ENCODE assay signal across 9 cellular contexts in the genomic region with DNA sequence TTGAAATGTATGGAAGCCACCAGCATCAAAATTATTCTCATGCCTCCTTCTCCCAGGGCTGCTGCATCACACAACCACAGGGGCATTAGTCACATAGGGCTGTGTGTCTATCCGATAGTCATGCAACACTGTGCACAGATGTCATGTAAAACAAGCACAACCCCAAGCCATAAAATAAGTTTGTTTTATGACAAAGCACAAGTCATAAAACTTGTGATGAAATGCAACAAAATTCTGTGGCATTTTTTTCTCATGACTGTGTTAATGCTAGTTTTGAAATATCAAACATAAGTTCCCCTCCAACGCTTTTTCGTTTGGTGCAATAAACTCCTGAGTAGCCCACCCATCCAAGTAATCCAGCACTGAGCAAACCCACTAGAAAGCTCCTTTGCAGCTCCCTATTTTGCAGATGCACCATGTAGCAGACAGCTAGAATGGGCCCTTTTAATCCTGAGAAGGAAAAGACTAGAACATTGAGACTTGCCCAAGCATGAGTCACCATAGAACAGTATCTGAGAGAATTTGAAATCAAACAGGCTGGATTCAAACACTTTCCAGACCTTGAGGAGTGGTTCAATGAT.
DNase-seq lines count a peak whose midpoint lies in the region.
"Had no signal": no experiment of that assay in that cellular context is flagged by ENCODE, and none has a peak within 500 bp of the region (broad histone marks: within the 10 kb centered on the region; RNA-seq: fewer than 3 reads in every experiment).

No MANE protein-coding gene starts in this region.

- peak; percentile 82 for DNase-seq in A172 (ENCODE audit: low spot score)
- peak; percentile 10 for DNase-seq in HT-29 (ENCODE audit: low spot score)
- DNase-seq in amniotic epithelial cell (ENCODE audit: low read depth) = peak; percentile 88
- peak; percentile 82 for DNase-seq in iris pigment epithelial cell (ENCODE audit: low read depth)
- DNase-seq in activated CD8-positive, alpha-beta memory T cell treated with anti-CD3 and anti-CD28 coated beads for 24 hours = no peak
- DNase-seq in Kasumi-1 (lab: John Stamatoyannopoulos, UW) = no peak
- no peak for DNase-seq in DMS153 treated with DMSO at 0.1 percent for 48 hours (lab: John Stamatoyannopoulos, UW; ENCODE audit: unreplicated experiment)
- DNase-seq in T-helper 1 cell = no peak
- DNase-seq: SJCRH30 had no signal

Comparison
In these comparisons a context has a peak if more than half of its experiments do, and no peak if none do; other contexts are left out.
1. DNase-seq: peak in A172 (single experiment), HT-29 (single experiment), amniotic epithelial cell (single experiment) and iris pigment epithelial cell (single experiment); none in activated CD8-positive, alpha-beta memory T cell treated with anti-CD3 and anti-CD28 coated beads for 24 hours (single experiment), Kasumi-1 (0 of 2), DMS153 treated with DMSO at 0.1 percent for 48 hours (single experiment) and T-helper 1 cell (0 of 5).